ENCODE assay signal across 35 cellular contexts in genomic region chr3:27847697-27848096, GRCh38.
"Had no signal": no experiment of that assay in that cellular context is flagged by ENCODE, and none has a peak within 500 bp of the region (broad histone marks: within the 10 kb centered on the region; RNA-seq: fewer than 3 reads in every experiment).

No MANE protein-coding gene starts in this region.

- H3K27ac ChIP-seq: KMS-11 had no signal

- H3K9me3 ChIP-seq: MG63 had no signal

- H3K4me3 ChIP-seq: MG63 had no signal

- H3K27me3 ChIP-seq: MG63 had no signal

- DNase-seq: Karpas-422, Kasumi-1, MG63, MM.1S, MV-4-11, NCI-H1048, NCI-H1092, NCI-H1092 treated with DMSO at 0.1 percent for 48 hours, NCI-H1105, NCI-H1105 treated with DMSO at 0.1 percent for 48 hours, NCI-H1417, NCI-H1417 treated with DMSO at 0.1 percent for 48 hours, NCI-H1436, NCI-H1436 treated with DMSO at 0.1 percent for 48 hours, NCI-H146, NCI-H1694, NCI-H1694 treated with DMSO at 0.1 percent for 48 hours, NCI-H187, NCI-H187 treated with DMSO at 0.1 percent for 48 hours, NCI-H1930, NCI-H2029, NCI-H2029 treated with DMSO at 0.1 percent for 48 hours, NCI-H2081, NCI-H2081 treated with DMSO at 0.1 percent for 48 hours, NCI-H2107, NCI-H2171, NCI-H2171 treated with DMSO at 0.1 percent for 48 hours, NCI-H2227 treated with DMSO at 0.1 percent for 48 hours, NCI-H226, NCI-H345, NCI-H446, NCI-H446 treated with DMSO at 0.1 percent for 48 hours, NCI-H510A, NCI-H510A treated with DMSO at 0.1 percent for 48 hours had no signal

- H3K36me3 ChIP-seq: MG63 had no signal
